ENCODE assay signal across 24 cellular contexts in the genomic region with DNA sequence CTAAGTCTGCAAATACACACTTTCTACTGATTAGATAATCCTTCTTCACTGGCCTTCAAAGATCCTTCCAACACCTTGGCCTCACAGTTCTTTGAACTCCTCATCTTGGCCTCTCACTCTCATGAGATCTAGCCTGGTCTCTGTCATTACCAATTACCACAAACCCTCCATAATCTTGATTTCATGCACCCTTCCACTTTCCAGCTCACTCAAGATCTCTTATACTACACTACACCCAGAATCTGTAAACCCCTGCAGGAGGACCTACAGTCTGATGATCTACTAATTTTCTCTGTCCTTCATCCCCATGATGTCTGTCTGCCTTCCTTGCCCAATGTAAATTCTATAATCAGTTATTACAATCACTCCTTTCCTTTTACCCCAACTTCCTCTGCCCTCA.
"Had no signal": no experiment of that assay in that cellular context is flagged by ENCODE, and none has a peak within 500 bp of the region (broad histone marks: within the 10 kb centered on the region; RNA-seq: fewer than 3 reads in every experiment).

No MANE protein-coding gene starts in this region.

- H3K4me1 Mint-ChIP-seq: immature natural killer cell had no signal

- H3K4me3 ChIP-seq: adrenal gland, left lung, spleen, tibial artery had no signal

- H3K4me3 Mint-ChIP-seq: activated CD4-positive, alpha-beta memory T cell treated with anti-CD3 and anti-CD28 coated beads for 36 hours; immature natural killer cell; natural killer cell treated with Interleukin-12 subunit alpha and Interleukin-12 subunit beta and Interleukin-15 and Interleukin-18, amount 100 ng/mL, for 72 hours; T-cell; T-helper 2 cell treated with Interferon-gamma antibody and Interleukin-4, amounts not matched to agents 5 μg/mL and 100 μg/mL, for 36 hours had no signal

- H3K9me3 ChIP-seq: adrenal gland, left lung, spleen, tibial artery had no signal

- H3K27me3 Mint-ChIP-seq: activated CD4-positive, alpha-beta memory T cell treated with anti-CD3 and anti-CD28 coated beads for 36 hours; natural killer cell treated with Interleukin-12 subunit alpha and Interleukin-12 subunit beta and Interleukin-15 and Interleukin-18, amount 100 ng/mL, for 72 hours; progenitor cell of endocrine pancreas; T-cell had no signal

- DNase-seq: activated CD4-positive, alpha-beta memory T cell treated with anti-CD3 and anti-CD28 coated beads for 36 hours; activated CD4-positive, alpha-beta T cell treated with anti-CD3 and anti-CD28 coated beads for 4 hours; activated effector memory CD4-positive, alpha-beta T cell treated with anti-CD3 and anti-CD28 coated beads, Interleukin-2, amount 50 U/mL, for 16 hours; activated naive CD4-positive, alpha-beta T cell treated with anti-CD3 and anti-CD28 coated beads, Interleukin-2, amount 50 U/mL, for 16 hours; activated T-cell treated with anti-CD3 and anti-CD28 coated beads, Interleukin-2, amount 50 U/mL, for 48 hours; adrenal gland; central memory CD4-positive, alpha-beta T cell; dermis blood vessel endothelial cell; effector memory CD4-positive, alpha-beta T cell; foreskin keratinocyte; immature natural killer cell; kidney glomerular epithelial cell; left lung; mammary epithelial cell; midbrain; retina; spleen; stimulated activated CD4-positive, alpha-beta T cell treated with anti-CD3 and anti-CD28 coated beads, Interleukin-4, amount 100 ng/mL, for 1 hour; stimulated activated naive CD4-positive, alpha-beta T cell treated with Interleukin-2 at 50 U/mL for 16 hours; T-cell; tibial artery had no signal

- H3K27ac ChIP-seq: foreskin keratinocyte, left lung, spleen, tibial artery had no signal

- H3K4me1 ChIP-seq: foreskin keratinocyte, left lung, tibial artery had no signal

- ATAC-seq: foreskin keratinocyte, left lung, T-cell had no signal

- H3K27me3 ChIP-seq: adrenal gland, foreskin keratinocyte, left lung, spleen, tibial artery had no signal

- H3K9me3 Mint-ChIP-seq: activated CD4-positive, alpha-beta memory T cell treated with anti-CD3 and anti-CD28 coated beads for 36 hours; immature natural killer cell; natural killer cell treated with Interleukin-12 subunit alpha and Interleukin-12 subunit beta and Interleukin-15 and Interleukin-18, amount 100 ng/mL, for 72 hours; T-cell; T-helper 2 cell treated with Interferon-gamma antibody and Interleukin-4, amounts not matched to agents 5 μg/mL and 100 μg/mL, for 36 hours had no signal

- H3K27ac Mint-ChIP-seq: activated CD4-positive, alpha-beta memory T cell treated with anti-CD3 and anti-CD28 coated beads for 36 hours; immature natural killer cell; natural killer cell treated with Interleukin-12 subunit alpha and Interleukin-12 subunit beta and Interleukin-15 and Interleukin-18, amount 100 ng/mL, for 72 hours; progenitor cell of endocrine pancreas; T-cell; T-helper 2 cell treated with Interferon-gamma antibody and Interleukin-4, amounts not matched to agents 5 μg/mL and 100 μg/mL, for 36 hours had no signal
